6 cellular contexts compared by ENCODE assay signal in genomic region chr6:121635355-121635754, GRCh38.
"Had no signal": no experiment of that assay in that cellular context is flagged by ENCODE, and none has a peak within 500 bp of the region (broad histone marks: within the 10 kb centered on the region; RNA-seq: fewer than 3 reads in every experiment).

No MANE protein-coding gene starts in this region.

- H3K27ac ChIP-seq: HL-60, KMS-11 had no signal

- DNase-seq: IMR-90, KBM-7, KG1 had no signal

- H3K4me3 Mint-ChIP-seq: IgD-negative memory B cell had no signal

- H3K27ac Mint-ChIP-seq: IgD-negative memory B cell had no signal

- H3K27me3 Mint-ChIP-seq: IgD-negative memory B cell had no signal

- H3K4me1 Mint-ChIP-seq: IgD-negative memory B cell had no signal

- H3K4me2 ChIP-seq: KMS-11 had no signal

- H3K9ac ChIP-seq: KMS-11 had no signal

- H3K36me3 Mint-ChIP-seq: IgD-negative memory B cell had no signal
